Comparison of ENCODE assay signal across 8 cellular contexts in genomic region chr1:150516050-150516591, GRCh38. TPM values are rescaled to one million over a fixed set of nuclear protein-coding genes. Genes with fewer than 3 reads are reported as not detected.
DNase-seq lines count a peak whose midpoint lies in the region; ATAC-seq and TF ChIP-seq lines count a peak whose summit lies in the region.

No MANE protein-coding gene starts in this region.

- H3K79me1 ChIP-seq in H9 (ENCODE audit: insufficient read depth, low read depth, low read length, poor library complexity, severe bottlenecking) (no peaks in the 10 kb centered on the region), mesendoderm (ENCODE audit: low read length) (no peaks in the 10 kb centered on the region)

- H4K20me1 ChIP-seq in H9 (ENCODE audit: control insufficient read depth, insufficient read depth, insufficient read length) (peaks cover 2% of the 10 kb centered on the region), PC-3 (ENCODE audit: low read length) (no peaks in the 10 kb centered on the region)

- no peak overlapping the region for H3T11ph ChIP-seq in H9 (ENCODE audit: low read length)

- H3K4me1 ChIP-seq in H9 (ENCODE audit: insufficient read depth, low read length): peaks cover 2% of the 10 kb centered on the region; the same call in 1 of the 2 replicates
- peaks cover 11% of the 10 kb centered on the region for H3K4me1 ChIP-seq in PC-3 (ENCODE audit: insufficient read depth, low read length)
- no peaks in the 10 kb centered on the region for H3K4me1 ChIP-seq in mesendoderm (ENCODE audit: control insufficient read depth, low read depth, low read length)
- peaks cover 7 to 21% (median 14%) of the 10 kb centered on the region in 4 donors for H3K4me1 ChIP-seq in upper lobe of left lung

- H3K27ac Mint-ChIP-seq in H9 (peak overlapping the region in 1 of 3 experiments; percentile 59; a peak in 2 of 7 replicates), chondrocyte (ENCODE audit: unreplicated experiment) (peak overlapping the region; percentile 91)

- H3K4ac ChIP-seq in H9 (ENCODE audit: low read depth, low read length) (no peak overlapping the region), mesendoderm (ENCODE audit: low read depth, low read length) (no peak overlapping the region)

- H3K4me2 ChIP-seq in H9 (ENCODE audit: insufficient read depth, insufficient read length, low read length) (peak overlapping the region; percentile 96), PC-3 (ENCODE audit: low read length) (peak overlapping the region; percentile 81), mesendoderm (ENCODE audit: low read length) (peak overlapping the region; percentile 25)

- no peak overlapping the region for H2AK5ac ChIP-seq in H9 (ENCODE audit: insufficient read length, low read length)
- no peak overlapping the region for H2AK5ac ChIP-seq in mesendoderm (ENCODE audit: low read length)

- no CpG with 5 or more reads among the region's 19 CpGs for WGBS in H9 (ENCODE audit: extremely low coverage, insufficient read length, low lambda C conversion rate)
- WGBS in mesendoderm (ENCODE audit: extremely low coverage, insufficient coverage, low lambda C conversion rate): no CpG with 5 or more reads among the region's 19 CpGs
- WGBS in upper lobe of left lung, 2 donors: 3% methylated on average over 19 of the region's 19 CpGs

- no peak overlapping the region for H2BK5ac ChIP-seq in H9 (ENCODE audit: insufficient read length, low read length)
- no peak overlapping the region for H2BK5ac ChIP-seq in mesendoderm (ENCODE audit: low read length)

- TF ChIP-seq CTCF in H9 (conservative IDR thresholded peaks at IDR 0.05) (no peak; the same call in 2 of the 3 replicates), PC-3 (conservative IDR thresholded peaks at IDR 0.05; ENCODE audit: low read depth, low read length) (no peak), chondrocyte (IDR thresholded peaks at IDR 0.05) (no peak), upper lobe of left lung (IDR thresholded peaks at IDR 0.05) (no peak)

- H2BK15ac ChIP-seq in H9 (ENCODE audit: low read depth, low read length) (no peak overlapping the region), mesendoderm (replicated peaks; ENCODE audit: low read depth) (no peak overlapping the region)

- H3K4me3 Mint-ChIP-seq in H9 (peak overlapping the region; percentile 91), chondrocyte (ENCODE audit: unreplicated experiment) (peak overlapping the region; percentile 87)

- no peaks in the 10 kb centered on the region for H3K9me2 ChIP-seq in PC-3 (replicated peaks; ENCODE audit: low read length)

- H3K27ac ChIP-seq in H9 (ENCODE audit: insufficient read length, low read depth, low read length) (no peak overlapping the region), PC-3 (ENCODE audit: low read length) (no peak overlapping the region), mesendoderm (ENCODE audit: low read depth, low read length) (no peak overlapping the region), upper lobe of left lung (peak overlapping the region; percentile 66 to 89 (median 77))

- no peak overlapping the region for H3K14ac ChIP-seq in H9 (ENCODE audit: insufficient read depth, low read length)

- DNase-seq in AML-193 (lab: John Stamatoyannopoulos, UW) (peak; percentile 11 to 23), H9 (peak; percentile 41), PC-3 (peak; percentile 24), chondrocyte (ENCODE audit: low spot score) (no peak), mesendoderm (peak; percentile 50), upper lobe of left lung (no peak), COR-L47 (lab: John Stamatoyannopoulos, UW) (no peak)

- no peak overlapping the region for H2BK20ac ChIP-seq in H9 (ENCODE audit: low read depth, low read length, poor library complexity, severe bottlenecking)

- H3K9me3 Mint-ChIP-seq in H9 (no peaks in the 10 kb centered on the region), chondrocyte (ENCODE audit: low read depth) (no peaks in the 10 kb centered on the region)

- POLR2A ChIA-PET in PC-3 (lab: Charles Lee; ENCODE audit: unreplicated experiment): interaction anchor here (0.5 to 1.1 kb wide), 4 partner anchors 19 to 308 kb away, joined by 3 to 10 read pairs (median 8); partner anchors contain the start of gene RPRD2

- H3K56ac ChIP-seq in H9 (ENCODE audit: insufficient read length, low read depth, low read length): no peak overlapping the region
- H3K56ac ChIP-seq in mesendoderm (ENCODE audit: low read length): peak overlapping the region; percentile 59

- TF ChIP-seq EP300 in upper lobe of left lung (IDR thresholded peaks at IDR 0.05): no peak

- H3K79me2 ChIP-seq in H9 (ENCODE audit: insufficient read depth, low read length) (no peaks in the 10 kb centered on the region), PC-3 (ENCODE audit: low read length) (no peaks in the 10 kb centered on the region), mesendoderm (ENCODE audit: control insufficient read depth, insufficient read depth, low read length) (no peaks in the 10 kb centered on the region)

- H3K4me1 Mint-ChIP-seq in H9 (peaks cover 9 to 13% of the 10 kb centered on the region in 2 experiments), chondrocyte (ENCODE audit: low read depth) (peaks cover 19% of the 10 kb centered on the region)

- no peaks in the 10 kb centered on the region for H3K36me3 ChIP-seq in PC-3 (ENCODE audit: low read depth, low read length)
- no peaks in the 10 kb centered on the region for H3K36me3 ChIP-seq in mesendoderm (ENCODE audit: control insufficient read depth, insufficient read depth, low read length)
- peaks cover 0 to 3% (median 0%) of the 10 kb centered on the region in 4 donors for H3K36me3 ChIP-seq in upper lobe of left lung

- H3K27me3 Mint-ChIP-seq in H9 (ENCODE audit: low read depth): peaks cover 1% of the 10 kb centered on the region; the same call in 1 of the 2 replicates
- H3K27me3 Mint-ChIP-seq in chondrocyte (ENCODE audit: low read depth): no peaks in the 10 kb centered on the region

- H3K4me3 ChIP-seq in PC-3 (ENCODE audit: low read length) (peak overlapping the region; percentile 71), mesendoderm (ENCODE audit: low read length) (no peak overlapping the region), upper lobe of left lung (peak overlapping the region; percentile 37 to 66 (median 60))

- BruUV-seq in PC-3 (replicated peaks; lab: Mats Ljungman, UMichigan): TSS peak; percentile 59

- no peak overlapping the region for H2AFZ ChIP-seq in H9 (ENCODE audit: low read length)
- H2AFZ ChIP-seq in PC-3 (ENCODE audit: low read length): peak overlapping the region; percentile 92

- no peaks in the 10 kb centered on the region for H3K27me3 ChIP-seq in H9 (ENCODE audit: insufficient read depth, low read length)
- no peaks in the 10 kb centered on the region for H3K27me3 ChIP-seq in PC-3 (ENCODE audit: low read length)
- no peaks in the 10 kb centered on the region for H3K27me3 ChIP-seq in mesendoderm (ENCODE audit: insufficient read depth, low read length, poor library complexity)
- no peaks in the 10 kb centered on the region for H3K27me3 ChIP-seq in upper lobe of left lung

- H4K5ac ChIP-seq in H9 (ENCODE audit: insufficient read length, low read depth, low read length) (no peak overlapping the region), mesendoderm (ENCODE audit: low read length) (no peak overlapping the region)

- no peak for TF ChIP-seq POLR2A in upper lobe of left lung (IDR thresholded peaks at IDR 0.05)

- H3K9ac ChIP-seq in H9 (ENCODE audit: extremely low read depth, insufficient read length, low read length): peak overlapping the region; percentile 46
- peak overlapping the region; percentile 65 for H3K9ac ChIP-seq in PC-3 (ENCODE audit: low read length)
- H3K9ac ChIP-seq in mesendoderm (ENCODE audit: low read length): peak overlapping the region; percentile 62

- peaks cover 0 to 11% (median 0%) of the 10 kb centered on the region in 3 experiments; a peak in 4 of 7 replicates for H3K36me3 Mint-ChIP-seq in H9 (ENCODE audit: insufficient read depth in 1 of 3, low read depth in 3 of 3)
- H3K36me3 Mint-ChIP-seq in chondrocyte (ENCODE audit: low read depth): peaks cover 10% of the 10 kb centered on the region

- peaks cover 12% of the 10 kb centered on the region for H3K23me2 ChIP-seq in H9 (ENCODE audit: insufficient read length, low read depth, low read length, poor library complexity, severe bottlenecking)

- no peak overlapping the region for H2BK120ac ChIP-seq in H9 (ENCODE audit: low read depth, low read length, poor library complexity, severe bottlenecking)
- no peak overlapping the region for H2BK120ac ChIP-seq in mesendoderm (ENCODE audit: low read depth, low read length)

- intact Hi-C loops in PC-3 (cut with micrococcal nuclease): no loop called here

- ATAC-seq in PC-3 (peak; percentile 7), upper lobe of left lung (ENCODE audit: low FRiP score in 2 of 2) (peak in 1 of 2 donors; percentile 2), esophagus mucosa (no peak)

- no peaks in the 10 kb centered on the region for H3F3A ChIP-seq in PC-3 (ENCODE audit: low read length, unreplicated experiment)

- no peaks in the 10 kb centered on the region for H3K9me3 ChIP-seq in H9 (ENCODE audit: control insufficient read depth, low read depth, low read length)
- no peaks in the 10 kb centered on the region for H3K9me3 ChIP-seq in PC-3 (ENCODE audit: low read length)
- H3K9me3 ChIP-seq in upper lobe of left lung: no peaks in the 10 kb centered on the region

- no peak overlapping the region for H3K23ac ChIP-seq in H9 (ENCODE audit: insufficient read length, low read depth, low read length)
- no peak overlapping the region for H3K23ac ChIP-seq in mesendoderm (ENCODE audit: low read length)

- H2BK12ac ChIP-seq in H9 (ENCODE audit: insufficient read length, low read depth, low read length): no peak overlapping the region

- no peak overlapping the region for H4K8ac ChIP-seq in H9 (replicated peaks; ENCODE audit: insufficient read length, low read depth, low read length)
- H4K8ac ChIP-seq in mesendoderm (ENCODE audit: low read depth, low read length): no peak overlapping the region

- no peak overlapping the region for H4K91ac ChIP-seq in H9 (ENCODE audit: insufficient read length, low read depth, low read length)

- CTCF ChIA-PET in PC-3 (lab: Charles Lee): interaction anchor here (0.6 to 0.7 kb wide), 4 partner anchors 162 to 465 kb away, joined by 3 to 16 read pairs (median 4); no protein-coding TSS in a partner anchor

- H3K18ac ChIP-seq in H9 (ENCODE audit: insufficient read length, low read depth, low read length) (no peak overlapping the region), mesendoderm (ENCODE audit: low read length) (no peak overlapping the region)

RNA-seq across cellular contexts. Expression of gene FALEC, which starts 0.6 kb away (rescaled TPM):
- total RNA-seq in H9 (2021): not detected in 2 replicates
- total RNA-seq in PC-3 (2014; rRNA removed): 0.73 TPM in 1 of 2 replicates, not detected in the other
- total RNA-seq in chondrocyte: 1.2 TPM in 1 of 3 replicates, not detected in the others
- not detected for polyA plus RNA-seq in mesendoderm (2013, experiment 1 of 2)
- 0.24 TPM for polyA plus RNA-seq in mesendoderm (2013, experiment 2 of 2)
- total RNA-seq in upper lobe of left lung: 1 to 10 TPM in 1 of 6 donors, not detected in 5; 4.2 TPM
- total RNA-seq in esophagus mucosa: 1.6 TPM

RNA-seq across cellular contexts. Expression of gene ECM1, which starts 8.2 kb away (rescaled TPM):
- 0.88 and 1.4 TPM in 2 replicates for total RNA-seq in H9 (2021)
- 2.3 and 3.7 TPM in 2 replicates for total RNA-seq in PC-3 (2014; rRNA removed)
- 3.6 to 9.1 TPM (median 8.2 TPM) in 3 replicates for total RNA-seq in chondrocyte
- 1.3 TPM for polyA plus RNA-seq in mesendoderm (2013, experiment 1 of 2)
- 1.1 TPM for polyA plus RNA-seq in mesendoderm (2013, experiment 2 of 2)
- 10 to 100 TPM in 3 of 6 donors, 1 to 10 TPM in 3; 2.2 to 21.1 (median 14.4) TPM for total RNA-seq in upper lobe of left lung
- 438 TPM for total RNA-seq in esophagus mucosa

RNA-seq across cellular contexts. Expression of gene TARS2, which starts 28.9 kb away (rescaled TPM):
- total RNA-seq in H9 (2021): 36.5 and 38.8 TPM in 2 replicates
- total RNA-seq in PC-3 (2014; rRNA removed): 56.2 and 61.6 TPM in 2 replicates
- 13.6 to 20.0 TPM (median 15.6 TPM) in 3 replicates for total RNA-seq in chondrocyte
- polyA plus RNA-seq in mesendoderm (2013, experiment 1 of 2): 15.5 TPM
- 16.6 TPM for polyA plus RNA-seq in mesendoderm (2013, experiment 2 of 2)
- total RNA-seq in upper lobe of left lung: 10 to 100 TPM in 4 of 6 donors, 1 to 10 TPM in 2; 7.1 to 24.1 (median 14.2) TPM
- 20.3 TPM for total RNA-seq in esophagus mucosa

RNA-seq across cellular contexts. Expression of gene ADAMTSL4, which starts 33.1 kb away (rescaled TPM):
- total RNA-seq in H9 (2021) (4.6 and 6.1 TPM in 2 replicates), PC-3 (2014; rRNA removed) (0.81 and 0.87 TPM in 2 replicates), chondrocyte (3.6 to 5.7 TPM (median 5.1 TPM) in 3 replicates), upper lobe of left lung (100 to 1,000 TPM in 4 of 6 donors, 10 to 100 TPM in 2; 40.3 to 169 (median 139) TPM), esophagus mucosa (42.9 TPM)
- polyA plus RNA-seq in mesendoderm (2013, experiment 1 of 2): 1.8 TPM
- polyA plus RNA-seq in mesendoderm (2013, experiment 2 of 2): 2.3 TPM

Comparison
In these comparisons a context has a peak if more than half of its experiments do, and no peak if none do; other contexts are left out.
1. DNase-seq: peak in AML-193 (2 of 2), H9 (single experiment), PC-3 (single experiment) and mesendoderm (single experiment); none in chondrocyte (single experiment), upper lobe of left lung (0 of 2) and COR-L47 (single experiment).
2. H3K27ac ChIP-seq: peak in upper lobe of left lung (4 of 4); none in H9 (single experiment), PC-3 (single experiment) and mesendoderm (single experiment).
3. H3K4me2 ChIP-seq: peak in every context shown above with its lines; median percentile 96 in H9; 81 in PC-3; 25 in mesendoderm.
4. RNA of gene ECM1, which starts 8.2 kb away (total RNA-seq): 438 TPM in esophagus mucosa (single experiment); 2.2 to 21.1 TPM in upper lobe of left lung, 3.6 to 9.1 TPM in chondrocyte, 2.3 to 3.7 TPM in PC-3 and 0.88 to 1.4 TPM in H9; every median in the first group is over 10 times any median in the second.
5. Peak in every context shown above with its lines, with median percentiles within 50 percentile points of each other: H3K9ac ChIP-seq.